8 cellular contexts compared by ENCODE assay signal in genomic region chr2:201860541-201861154, GRCh38. TPM values are rescaled to one million over a fixed set of nuclear protein-coding genes. Genes with fewer than 3 reads are reported as not detected.
DNase-seq lines count a peak whose midpoint lies in the region; ATAC-seq lines count a peak whose summit lies in the region.

No MANE protein-coding gene starts in this region.

- no peaks in the 10 kb centered on the region for H3K36me3 Mint-ChIP-seq in CD4-positive, alpha-beta memory T cell
- H3K36me3 Mint-ChIP-seq in activated T-cell treated with anti-CD3 and anti-CD28 coated beads, Interleukin-2, amount 50 U/mL, for 72 hours (ENCODE audit: insufficient read depth in 2 of 2), result no peaks in the 10 kb centered on the region

- H3K27ac Mint-ChIP-seq in CD4-positive, alpha-beta memory T cell, result no peak overlapping the region
- H3K27ac Mint-ChIP-seq in activated T-cell treated with anti-CD3 and anti-CD28 coated beads, Interleukin-2, amount 50 U/mL, for 72 hours, result no peak overlapping the region

- H3K27me3 ChIP-seq in CD4-positive, alpha-beta memory T cell (ENCODE audit: insufficient read depth, low read length), result no peaks in the 10 kb centered on the region

- peak in 4 of 5 donors; percentile 40 to 50 (median 46) for DNase-seq in CD4-positive, alpha-beta memory T cell
- DNase-seq in HPDE6-E6E7 (ENCODE audit: extremely low spot score), result peak; percentile 58
- DNase-seq in NOMO-1 (lab: John Stamatoyannopoulos, UW; ENCODE audit: unreplicated experiment in 2 of 2), result peak; percentile 12 to 68
- peak; percentile 27 to 48 for DNase-seq in activated T-cell treated with anti-CD3 and anti-CD28 coated beads, Interleukin-2, amount 50 U/mL, for 72 hours
- peak; percentile 70 for DNase-seq in foreskin melanocyte
- peak; percentile 65 for DNase-seq in non-pigmented ciliary epithelial cell (ENCODE audit: low read depth)

- no peaks in the 10 kb centered on the region for H3K36me3 ChIP-seq in CD4-positive, alpha-beta memory T cell (ENCODE audit: insufficient read depth, low read length)

- peaks cover 13 to 19% (median 16%) of the 10 kb centered on the region in 4 donors for H3K4me1 Mint-ChIP-seq in CD4-positive, alpha-beta memory T cell
- H3K4me1 Mint-ChIP-seq in activated T-cell treated with anti-CD3 and anti-CD28 coated beads, Interleukin-2, amount 50 U/mL, for 72 hours (ENCODE audit: low read depth), result peaks cover 18% of the 10 kb centered on the region

- peaks cover 12% of the 10 kb centered on the region for H3K4me1 ChIP-seq in CD4-positive, alpha-beta memory T cell (ENCODE audit: insufficient read depth, low read length)

- no peaks in the 10 kb centered on the region for H3K9me3 ChIP-seq in CD4-positive, alpha-beta memory T cell (ENCODE audit: control insufficient read depth in 1 of 2, low read length in 2 of 2)

- H3K4me3 ChIP-seq in CD4-positive, alpha-beta memory T cell (ENCODE audit: low read length in 2 of 2), result no peak overlapping the region

- peak; percentile 82 for ATAC-seq in GM18909 (IDR thresholded peaks at IDR 0.05; ENCODE audit: poor library complexity, unreplicated experiment)
- ATAC-seq in activated T-cell treated with anti-CD3 and anti-CD28 coated beads, Interleukin-2, amount 50 U/mL, for 72 hours (replicated peaks in 1 of 2), result peak; percentile 73 to 81
- ATAC-seq in GM21717 (IDR thresholded peaks at IDR 0.05; ENCODE audit: unreplicated experiment), result no peak

- POLR2A ChIA-PET in CD4-positive, alpha-beta memory T cell (lab: Charles Lee; ENCODE audit: partially characterized antibody), result interaction anchor here (0.7 to 1.5 kb wide), 2 partner anchors 10 to 318 kb away, joined by 3 to 4 read pairs; no protein-coding TSS in a partner anchor

- peaks cover 18 to 28% of the 10 kb centered on the region in 2 donors for H3K27me3 Mint-ChIP-seq in CD4-positive, alpha-beta memory T cell
- H3K27me3 Mint-ChIP-seq in activated T-cell treated with anti-CD3 and anti-CD28 coated beads, Interleukin-2, amount 50 U/mL, for 72 hours (ENCODE audit: low read depth), result peaks cover 30% of the 10 kb centered on the region

- CTCF ChIA-PET in CD4-positive, alpha-beta memory T cell (lab: Charles Lee; ENCODE audit: partially characterized antibody), result interaction anchor here (0.9 to 6.3 kb wide), 17 partner anchors 9 to 329 kb away, joined by 3 to 164 read pairs (median 4); no protein-coding TSS in a partner anchor

- peak overlapping the region in 2 of 8 donors; percentile 50 to 62 for H3K4me3 Mint-ChIP-seq in CD4-positive, alpha-beta memory T cell
- no peak overlapping the region for H3K4me3 Mint-ChIP-seq in activated T-cell treated with anti-CD3 and anti-CD28 coated beads, Interleukin-2, amount 50 U/mL, for 72 hours

- no peak overlapping the region for H3K27ac ChIP-seq in CD4-positive, alpha-beta memory T cell (ENCODE audit: low read depth, low read length)

- intact Hi-C loops in CD4-positive, alpha-beta memory T cell (cut with micrococcal nuclease), result loop anchor here (1.0 to 2.0 kb wide), 2 partner anchors 196 to 626 kb away; no protein-coding TSS in a partner anchor

- H3K9me3 Mint-ChIP-seq in CD4-positive, alpha-beta memory T cell, result no peaks in the 10 kb centered on the region
- no peaks in the 10 kb centered on the region for H3K9me3 Mint-ChIP-seq in activated T-cell treated with anti-CD3 and anti-CD28 coated beads, Interleukin-2, amount 50 U/mL, for 72 hours

RNA-seq across cellular contexts. Expression of gene CDK15, which starts 54.3 kb away (rescaled TPM):
- not detected for total RNA-seq in CD4-positive, alpha-beta memory T cell
- polyA plus RNA-seq in CD4-positive, alpha-beta memory T cell, result not detected
- total RNA-seq in activated T-cell treated with anti-CD3 and anti-CD28 coated beads, Interleukin-2, amount 50 U/mL, for 72 hours, result not detected
